ENCODE assay signal across 1 cellular context in genomic region chr5:32790411-32790951, GRCh38.
A peak's percentile ranks its signal among the peaks of the same experiment; 100 is the strongest.
TF ChIP-seq lines count a peak whose summit lies in the region.

No MANE protein-coding gene starts in this region.

TF ChIP-seq in SK-N-SH, 30 proteins besides CTCF, POLR2A, EP300 and RAD21 (continued from another document):
- TF ChIP-seq TEAD4 (IDR thresholded peaks at IDR 0.05; ENCODE audit: borderline replicate concordance, insufficient read depth) = peak; percentile 66; the same call in 1 of the 2 replicates
- TF ChIP-seq TCF12 (IDR thresholded peaks at IDR 0.05) = peak; percentile 90
- TF ChIP-seq MEF2A (IDR thresholded peaks at IDR 0.05; ENCODE audit: borderline replicate concordance, low read depth) = peak; percentile 50; the same call in 1 of the 2 replicates
- TF ChIP-seq REST (IDR thresholded peaks at IDR 0.05; ENCODE audit: low read depth, low read length) = no peak
- peak; percentile 55 for TF ChIP-seq NFIC (IDR thresholded peaks at IDR 0.05; ENCODE audit: borderline replicate concordance)
- no peak for TF ChIP-seq EZH2phosphoT487 (IDR thresholded peaks at IDR 0.05; ENCODE audit: borderline replicate concordance, low read depth)
- no peak for TF ChIP-seq GABPA (IDR thresholded peaks at IDR 0.05; ENCODE audit: low read depth)
- TF ChIP-seq JUND (IDR thresholded peaks at IDR 0.05) = peak; percentile 62
- peak; percentile 52; the same call in 1 of the 2 replicates for TF ChIP-seq FOSL2 (IDR thresholded peaks at IDR 0.05; ENCODE audit: borderline replicate concordance, low read depth)
- TF ChIP-seq PBX3 (IDR thresholded peaks at IDR 0.05) = peak; percentile 54
- no peak for TF ChIP-seq FOXJ3 (CRISPR knock-in tag; IDR thresholded peaks at IDR 0.05)
- peak; percentile 31; the same call in 1 of the 2 replicates for TF ChIP-seq POLR2AphosphoS5 (IDR thresholded peaks at IDR 0.05; ENCODE audit: low read depth, low read length)
- TF ChIP-seq RXRA (IDR thresholded peaks at IDR 0.05; ENCODE audit: borderline replicate concordance, low read depth) = 0 out of 2 replicates have a peak, but pooled peaks have one; percentile 27
- TF ChIP-seq TAF1 (IDR thresholded peaks at IDR 0.05; ENCODE audit: borderline replicate concordance, low read depth, low read length) = no peak
